Comparison of ENCODE assay signal across 18 cellular contexts in genomic region chr16:29318037-29318436, GRCh38.
A peak's percentile ranks its signal among the peaks of the same experiment; 100 is the strongest.
DNase-seq lines count a peak whose midpoint lies in the region; ATAC-seq, FAIRE-seq and TF ChIP-seq lines count a peak whose summit lies in the region.
"Had no signal": no experiment of that assay in that cellular context is flagged by ENCODE, and none has a peak within 500 bp of the region (broad histone marks: within the 10 kb centered on the region; RNA-seq: fewer than 3 reads in every experiment).

No MANE protein-coding gene starts in this region.

- no peaks in the 10 kb centered on the region for H4K20me1 ChIP-seq in IMR-90 (ENCODE audit: insufficient read depth, low read length)

- peak overlapping the region; percentile 47; the same call in 1 of the 2 replicates for H3K9ac ChIP-seq in IMR-90 (ENCODE audit: low read depth, low read length)

- H3K18ac ChIP-seq in IMR-90 (ENCODE audit: low read depth, low read length): peak overlapping the region; percentile 74; the same call in 1 of the 2 replicates

- 0 out of 2 replicates have a peak overlapping the region, but pooled peaks have one; percentile 62 for H3K23ac ChIP-seq in IMR-90 (ENCODE audit: low read depth, low read length)

- dilution Hi-C loops in IMR-90 (cut with HindIII; ENCODE audit: low sequenced_read_pairs, unreplicated experiment): no loop called here

- H4K91ac ChIP-seq in IMR-90 (ENCODE audit: insufficient read depth, low read depth, low read length): peak overlapping the region; percentile 93

- H2BK15ac ChIP-seq in IMR-90 (ENCODE audit: low read depth, low read length): peak overlapping the region; percentile 96; the same call in 1 of the 3 replicates

- H3K27me3 Mint-ChIP-seq in chondrocyte (ENCODE audit: low read depth) (no peaks in the 10 kb centered on the region), memory B cell (no peaks in the 10 kb centered on the region)

- peak overlapping the region; percentile 96 for H3K4ac ChIP-seq in IMR-90 (ENCODE audit: low read depth, low read length)

- peak overlapping the region; percentile 73; the same call in 1 of the 2 replicates for H4K5ac ChIP-seq in IMR-90 (ENCODE audit: low read depth, low read length)

- peak overlapping the region; percentile 100 for H2AK5ac ChIP-seq in IMR-90 (ENCODE audit: low read depth, low read length)

- FAIRE-seq in small intestine (lab: Jason Lieb, UNC): no peak
- FAIRE-seq: GM12892, TTC549 had no signal

- H3K4me2 ChIP-seq in IMR-90 (ENCODE audit: low read depth, low read length): no peak overlapping the region

- peaks cover 10% of the 10 kb centered on the region; the same call in 1 of the 2 replicates for H3K9me1 ChIP-seq in IMR-90 (ENCODE audit: insufficient read depth, low read length)

- H2BK5ac ChIP-seq in IMR-90 (ENCODE audit: low read depth, low read length, poor library complexity, severe bottlenecking): peak overlapping the region; percentile 42

- CTCF ChIA-PET in AG04450 (lab: Charles Lee) (no interaction called here), IMR-90 (lab: Yijun Ruan, JAX) (no interaction called here)

- peak overlapping the region; percentile 57 to 74; a peak in 3 of 4 replicates for H4K8ac ChIP-seq in IMR-90 (ENCODE audit: low read depth in 2 of 2, low read length in 2 of 2)

- H3K4me3 ChIP-seq in AG04450 (ENCODE audit: low read depth, low read length) (no peak overlapping the region), IMR-90 (ENCODE audit: insufficient read depth, low read depth, low read length) (no peak overlapping the region), small intestine (ENCODE audit: low read depth in 1 of 2, low read length in 2 of 2) (no peak overlapping the region)
- H3K4me3 ChIP-seq: esophagus muscularis mucosa, SJSA1, uterus had no signal

- peak overlapping the region; percentile 81 for H2BK120ac ChIP-seq in IMR-90 (ENCODE audit: low read depth, low read length)

- H3K36me3 Mint-ChIP-seq in chondrocyte (ENCODE audit: low read depth): no peaks in the 10 kb centered on the region
- peaks cover 2% of the 10 kb centered on the region for H3K36me3 Mint-ChIP-seq in memory B cell
- H3K36me3 Mint-ChIP-seq: activated naive CD4-positive, alpha-beta T cell treated with anti-CD3 and anti-CD28 coated beads, Interleukin-2, amount 10 ng/mL, durations not matched to agents 7 days and 5 days had no signal

- no peak overlapping the region for H2AFZ ChIP-seq in IMR-90 (replicated peaks; ENCODE audit: low read length, poor library complexity)

- H3K27ac ChIP-seq in AG04450 (ENCODE audit: low read depth, low read length): peak overlapping the region; percentile 75
- peak overlapping the region; percentile 83 for H3K27ac ChIP-seq in IMR-90 (ENCODE audit: insufficient read depth, low read length)
- no peak overlapping the region for H3K27ac ChIP-seq in small intestine (ENCODE audit: low read depth in 1 of 2, low read length in 1 of 2)
- H3K27ac ChIP-seq: esophagus muscularis mucosa had no signal

- in situ Hi-C loops in IMR-90 (cut with MboI; ENCODE audit: low sequenced_read_pairs): no loop called here

- H3K4me3 Mint-ChIP-seq in chondrocyte (ENCODE audit: unreplicated experiment) (no peak overlapping the region), memory B cell (peak overlapping the region; percentile 41)
- H3K4me3 Mint-ChIP-seq: activated naive CD4-positive, alpha-beta T cell treated with anti-CD3 and anti-CD28 coated beads, Interleukin-2, amount 10 ng/mL, durations not matched to agents 7 days and 5 days had no signal

- peak overlapping the region; percentile 43; the same call in 1 of the 2 replicates for H3K56ac ChIP-seq in IMR-90 (ENCODE audit: extremely low read depth, insufficient read depth, low read length)

- H2BK20ac ChIP-seq in IMR-90 (ENCODE audit: low read depth, low read length): peak overlapping the region; percentile 79; the same call in 1 of the 2 replicates

- no peak for DNase-seq in AG04450 (ENCODE audit: low read depth, low spot score)
- no peak for DNase-seq in IMR-90
- no peak for DNase-seq in chondrocyte (ENCODE audit: low spot score)
- DNase-seq in memory B cell (ENCODE audit: low spot score in 2 of 2): no peak
- DNase-seq in small intestine: no peak
- DNase-seq in NCI-H82 (lab: John Stamatoyannopoulos, UW): no peak
- DNase-seq in effector CD4-positive, alpha-beta T cell: no peak
- DNase-seq: activated naive CD4-positive, alpha-beta T cell treated with anti-CD3 and anti-CD28 coated beads, Interleukin-2, amount 10 ng/mL, durations not matched to agents 7 days and 5 days; BE2C; central memory CD4-positive, alpha-beta T cell; NCI-H2081; stimulated activated CD4-positive, alpha-beta T cell treated with anti-CD3 and anti-CD28 coated beads, Interleukin-2, amount 100 ng/mL, for 24 hours had no signal

- 100% methylated on average over 9 of the region's 16 CpGs; no CpG with 5 or more reads in 1 of the 2 experiments for WGBS in IMR-90 (ENCODE audit: extremely low coverage in 2 of 2, insufficient read length in 1 of 2), 2 experiments
- WGBS in small intestine, 3 donors: 92 to 97% (median 94%) methylated on average over 16 of the region's 16 CpGs

- no peaks in the 10 kb centered on the region for H3K9me3 Mint-ChIP-seq in chondrocyte (ENCODE audit: low read depth)
- no peaks in the 10 kb centered on the region for H3K9me3 Mint-ChIP-seq in memory B cell
- H3K9me3 Mint-ChIP-seq: activated naive CD4-positive, alpha-beta T cell treated with anti-CD3 and anti-CD28 coated beads, Interleukin-2, amount 10 ng/mL, durations not matched to agents 7 days and 5 days had no signal

- peak; percentile 18; the same call in 1 of the 2 replicates for TF ChIP-seq CTCF in AG04450 (IDR thresholded peaks at IDR 0.05; ENCODE audit: low read depth, low read length)
- no peak for TF ChIP-seq CTCF in IMR-90 (conservative IDR thresholded peaks at IDR 0.05; ENCODE audit: low read depth, low read length)
- TF ChIP-seq CTCF in chondrocyte (IDR thresholded peaks at IDR 0.05): peak; percentile 73

- no TSS peak for BruUV-seq in IMR-90 (replicated peaks; lab: Mats Ljungman, UMichigan)

- no peaks in the 10 kb centered on the region for H3K27me3 ChIP-seq in AG04450 (ENCODE audit: control insufficient read depth, insufficient read depth, low read length)
- no peaks in the 10 kb centered on the region for H3K27me3 ChIP-seq in IMR-90 (ENCODE audit: control insufficient read depth, insufficient read depth, low read length)
- H3K27me3 ChIP-seq in small intestine (ENCODE audit: control insufficient read depth in 2 of 2, insufficient read depth in 2 of 2, low read length in 2 of 2): no peaks in the 10 kb centered on the region
- H3K27me3 ChIP-seq: BE2C, esophagus muscularis mucosa, SJSA1, uterus had no signal

- intact Hi-C loops in IMR-90 (cut with micrococcal nuclease): no loop called here

- ATAC-seq in IMR-90 (ENCODE audit: low read depth) (no peak), memory B cell (ENCODE audit: low read depth) (peak; percentile 62), HG03571 (IDR thresholded peaks at IDR 0.05; ENCODE audit: unreplicated experiment) (no peak)

- peaks cover 1% of the 10 kb centered on the region; the same call in 1 of the 2 replicates for H3K36me3 ChIP-seq in IMR-90 (ENCODE audit: control insufficient read depth, insufficient read depth, low read length)
- H3K36me3 ChIP-seq in small intestine (ENCODE audit: control insufficient read depth in 2 of 2, insufficient read depth in 2 of 2, low read length in 2 of 2): no peaks in the 10 kb centered on the region
- H3K36me3 ChIP-seq: BE2C, SJSA1, uterus had no signal

- H3K14ac ChIP-seq in IMR-90 (replicated peaks; ENCODE audit: low read depth, low read length): peak overlapping the region; percentile 93

- no peak overlapping the region for H2AK9ac ChIP-seq in IMR-90 (replicated peaks; ENCODE audit: low read depth, low read length, poor library complexity)

- H3K4me1 ChIP-seq in IMR-90 (ENCODE audit: control insufficient read depth, insufficient read depth, low read length) (peaks cover 17% of the 10 kb centered on the region; the same call in 1 of the 2 replicates), small intestine (ENCODE audit: control insufficient read depth in 2 of 2, insufficient read depth in 1 of 2, low read depth in 1 of 2, low read length in 1 of 2) (no peaks in the 10 kb centered on the region)

- H3K9me3 ChIP-seq in AG04450 (ENCODE audit: control insufficient read depth, insufficient read depth, low read length) (peaks cover 4% of the 10 kb centered on the region; the same call in 1 of the 2 replicates), IMR-90 (ENCODE audit: control insufficient read depth, insufficient read depth, low read length) (no peaks in the 10 kb centered on the region), small intestine (ENCODE audit: control insufficient read depth, low read depth) (no peaks in the 10 kb centered on the region)
- H3K9me3 ChIP-seq: BE2C, esophagus muscularis mucosa, SJSA1, uterus had no signal

- H3K4me1 Mint-ChIP-seq in chondrocyte (ENCODE audit: low read depth): peaks cover 54% of the 10 kb centered on the region
- H3K4me1 Mint-ChIP-seq in memory B cell: peaks cover 7% of the 10 kb centered on the region

- POLR2A ChIA-PET in AG04450 (lab: Yijun Ruan, JAX): interaction anchor here (0.8 to 0.9 kb wide), 2 partner anchors 10 kb away, joined by 4 to 5 read pairs; no protein-coding TSS in a partner anchor
- POLR2A ChIA-PET in IMR-90 (lab: Charles Lee; ENCODE audit: unreplicated experiment): no interaction called here

- TF ChIP-seq RAD21 in IMR-90 (IDR thresholded peaks at IDR 0.05; ENCODE audit: low read length): no peak

- no peak overlapping the region for H3K27ac Mint-ChIP-seq in chondrocyte (ENCODE audit: unreplicated experiment)
- no peak overlapping the region for H3K27ac Mint-ChIP-seq in memory B cell
- H3K27ac Mint-ChIP-seq: activated naive CD4-positive, alpha-beta T cell treated with anti-CD3 and anti-CD28 coated beads, Interleukin-2, amount 10 ng/mL, durations not matched to agents 7 days and 5 days had no signal

- H3K79me1 ChIP-seq in IMR-90 (ENCODE audit: low read depth in 1 of 2, low read length in 2 of 2): peaks cover 0 to 12% of the 10 kb centered on the region in 2 experiments; a peak in 2 of 4 replicates

- TF ChIP-seq POLR2A in IMR-90 (IDR thresholded peaks at IDR 0.05; ENCODE audit: low read depth, low read length): no peak

TF ChIP-seq in IMR-90, 13 proteins besides CTCF, POLR2A, EP300 and RAD21 (continues in another document):
- no peak for TF ChIP-seq MXI1 (IDR thresholded peaks at IDR 0.05; ENCODE audit: borderline replicate concordance, low read depth, low read length)
- no peak for TF ChIP-seq CHD1 (IDR thresholded peaks at IDR 0.05; ENCODE audit: low read depth, low read length)
- no peak for TF ChIP-seq RFX5 (IDR thresholded peaks at IDR 0.05; ENCODE audit: low read depth, low read length)
- TF ChIP-seq BHLHE40 (IDR thresholded peaks at IDR 0.05; ENCODE audit: low read depth, low read length): no peak
- no peak for TF ChIP-seq CEBPB (IDR thresholded peaks at IDR 0.05; ENCODE audit: low read depth, low read length)
- no peak for TF ChIP-seq RCOR1 (IDR thresholded peaks at IDR 0.05; ENCODE audit: insufficient replicate concordance, low read length)
- TF ChIP-seq FOS (IDR thresholded peaks at IDR 0.05; ENCODE audit: low read depth, low read length): no peak
- no peak for TF ChIP-seq SMC3 (IDR thresholded peaks at IDR 0.05; ENCODE audit: low read depth, low read length)
- TF ChIP-seq MAZ (IDR thresholded peaks at IDR 0.05; ENCODE audit: borderline replicate concordance, low read depth, low read length): no peak
- no peak for TF ChIP-seq MAFK (IDR thresholded peaks at IDR 0.05; ENCODE audit: low read depth, low read length)

Comparison
In these comparisons a context has a peak if more than half of its experiments do, and no peak if none do; other contexts are left out.
1. H3K27ac ChIP-seq: peak in AG04450 (single experiment) and IMR-90 (single experiment); none in small intestine (0 of 2).